In genomic region chr19:45153339-45154063, GRCh38 we compare ENCODE assay signal across 7 cellular contexts. TPM values are rescaled to one million over a fixed set of nuclear protein-coding genes. Genes with fewer than 3 reads are reported as not detected.
DNase-seq lines count a peak whose midpoint lies in the region; ATAC-seq and TF ChIP-seq lines count a peak whose summit lies in the region.

No MANE protein-coding gene starts in this region.

- peaks cover 4% of the 10 kb centered on the region; the same call in 1 of the 2 replicates for H3K36me3 Mint-ChIP-seq in HFFc6 (ENCODE audit: low read depth)
- H3K36me3 Mint-ChIP-seq in activated CD4-positive, alpha-beta memory T cell treated with anti-CD3 and anti-CD28 coated beads, Interleukin-2, amount 10 ng/mL, durations not matched to agents 7 days and 5 days (ENCODE audit: low read depth), result peaks cover 4% of the 10 kb centered on the region

- peak overlapping the region; percentile 68 for H3K27ac Mint-ChIP-seq in HFFc6
- no peak overlapping the region for H3K27ac Mint-ChIP-seq in activated CD4-positive, alpha-beta memory T cell treated with anti-CD3 and anti-CD28 coated beads, Interleukin-2, amount 10 ng/mL, durations not matched to agents 7 days and 5 days

- TF ChIP-seq CTCF in HFFc6 (IDR thresholded peaks at IDR 0.05) (no peak), epithelial cell of proximal tubule (conservative IDR thresholded peaks at IDR 0.05; ENCODE audit: low read depth, low read length) (no peak), suprapubic skin (IDR thresholded peaks at IDR 0.05) (no peak)

- no peak for ATAC-seq in GM19467 (IDR thresholded peaks at IDR 0.05; ENCODE audit: unreplicated experiment)
- ATAC-seq in GM19455 (IDR thresholded peaks at IDR 0.05; ENCODE audit: unreplicated experiment), result no peak

- CTCF ChIA-PET in activated CD4-positive, alpha-beta memory T cell treated with anti-CD3 and anti-CD28 coated beads, Interleukin-2, amount 10 ng/mL, durations not matched to agents 7 days and 5 days (lab: Charles Lee), result interaction anchor here (0.6 to 3.3 kb wide), 5 partner anchors 11 to 184 kb away, joined by 3 to 9 read pairs (median 4); partner anchors contain the start of genes BLOC1S3 and TRAPPC6A

- H3K4me1 ChIP-seq in mucosa of rectum (ENCODE audit: control insufficient read depth in 2 of 2, insufficient read depth in 2 of 2, low read length in 2 of 2), result peaks cover 16 to 25% of the 10 kb centered on the region in 2 donors
- peaks cover 59% of the 10 kb centered on the region for H3K4me1 ChIP-seq in suprapubic skin

- H3K9me3 ChIP-seq in mucosa of rectum (ENCODE audit: control insufficient read depth in 2 of 2, low read length in 2 of 2) (no peaks in the 10 kb centered on the region), suprapubic skin (no peaks in the 10 kb centered on the region)

- no peaks in the 10 kb centered on the region for H3K9me3 Mint-ChIP-seq in HFFc6
- H3K9me3 Mint-ChIP-seq in activated CD4-positive, alpha-beta memory T cell treated with anti-CD3 and anti-CD28 coated beads, Interleukin-2, amount 10 ng/mL, durations not matched to agents 7 days and 5 days, result peaks cover 2% of the 10 kb centered on the region

- H3K27me3 Mint-ChIP-seq in HFFc6 (ENCODE audit: insufficient read depth), result peaks cover 13% of the 10 kb centered on the region
- peaks cover 33% of the 10 kb centered on the region for H3K27me3 Mint-ChIP-seq in activated CD4-positive, alpha-beta memory T cell treated with anti-CD3 and anti-CD28 coated beads, Interleukin-2, amount 10 ng/mL, durations not matched to agents 7 days and 5 days

- H3K27me3 ChIP-seq in mucosa of rectum (ENCODE audit: control insufficient read depth in 2 of 2, insufficient read depth in 2 of 2, low read length in 2 of 2) (peaks cover 16 to 40% of the 10 kb centered on the region in 2 donors), suprapubic skin (peaks cover 15% of the 10 kb centered on the region)

- TF ChIP-seq EP300 in suprapubic skin (IDR thresholded peaks at IDR 0.05), result no peak

- DNase-seq in HFFc6 (no peak), epithelial cell of proximal tubule (ENCODE audit: low read depth) (no peak), suprapubic skin (ENCODE audit: low spot score in 2 of 2) (no peak)
- DNase-seq in activated CD4-positive, alpha-beta memory T cell treated with anti-CD3 and anti-CD28 coated beads, Interleukin-2, amount 10 ng/mL, durations not matched to agents 7 days and 5 days, result peak; percentile 40

- peaks cover 11% of the 10 kb centered on the region for H3K4me1 Mint-ChIP-seq in HFFc6 (ENCODE audit: low read depth)
- H3K4me1 Mint-ChIP-seq in activated CD4-positive, alpha-beta memory T cell treated with anti-CD3 and anti-CD28 coated beads, Interleukin-2, amount 10 ng/mL, durations not matched to agents 7 days and 5 days, result peaks cover 29% of the 10 kb centered on the region

- no peak overlapping the region for H3K27ac ChIP-seq in mucosa of rectum (ENCODE audit: low read depth in 2 of 2, low read length in 2 of 2)
- peak overlapping the region; percentile 8 for H3K27ac ChIP-seq in suprapubic skin

- no peak overlapping the region for H3K9ac ChIP-seq in mucosa of rectum (ENCODE audit: low read depth in 1 of 2, low read length in 2 of 2)

- peak overlapping the region; percentile 12 for H3K4me3 Mint-ChIP-seq in HFFc6
- peak overlapping the region; percentile 49 for H3K4me3 Mint-ChIP-seq in activated CD4-positive, alpha-beta memory T cell treated with anti-CD3 and anti-CD28 coated beads, Interleukin-2, amount 10 ng/mL, durations not matched to agents 7 days and 5 days

- H3K36me3 ChIP-seq in mucosa of rectum (ENCODE audit: control insufficient read depth in 2 of 2, insufficient read depth in 2 of 2, low read length in 2 of 2) (no peaks in the 10 kb centered on the region), suprapubic skin (peaks cover under 1% of the 10 kb centered on the region)

- peak in 1 of 2 donors; percentile 6 for TF ChIP-seq POLR2A in suprapubic skin (IDR thresholded peaks at IDR 0.05)

- 5% methylated on average over 16 of the region's 69 CpGs for WGBS in suprapubic skin

- POLR2A ChIA-PET in activated CD4-positive, alpha-beta memory T cell treated with anti-CD3 and anti-CD28 coated beads, Interleukin-2, amount 10 ng/mL, durations not matched to agents 7 days and 5 days (lab: Charles Lee), result interaction anchor here (0.9 to 3.3 kb wide), 6 partner anchors 11 to 115 kb away, joined by 3 to 20 read pairs (median 4); partner anchors contain the start of genes BLOC1S3, CLASRP and TRAPPC6A

- H3K4me3 ChIP-seq in epithelial cell of proximal tubule (ENCODE audit: low read depth, low read length) (peak overlapping the region; percentile 30), mucosa of rectum (ENCODE audit: low read length in 2 of 2) (peak overlapping the region; percentile 14 to 48), suprapubic skin (peak overlapping the region; percentile 38)

RNA-seq across cellular contexts. Expression of gene NKPD1, which starts 7.3 kb away (rescaled TPM):
- total RNA-seq in HFFc6 (2021; fragmentation: NEBNext Ultra II Directional; extraction: Animal tissue kit (Norgen Biotek cat#: 25700)), result under 1 TPM in 5 of 6 experiments, not detected in 1; 0.07 to 0.17 (median 0.07) TPM
- total RNA-seq in activated CD4-positive, alpha-beta memory T cell treated with anti-CD3 and anti-CD28 coated beads, Interleukin-2, amount 10 ng/mL, durations not matched to agents 7 days and 5 days, result under 1 TPM; 0.10 to 0.15 TPM
- 0.29 TPM in 1 of 2 replicates, not detected in the other for total RNA-seq in epithelial cell of proximal tubule
- 10 to 100 TPM; 22.4 to 60.4 (median 51.1) TPM for total RNA-seq in suprapubic skin

RNA-seq across cellular contexts. Expression of gene TRAPPC6A, which starts 24.5 kb away (rescaled TPM):
- 1 to 10 TPM; 3.5 to 6.9 (median 5.2) TPM for total RNA-seq in HFFc6 (2021; fragmentation: NEBNext Ultra II Directional; extraction: Animal tissue kit (Norgen Biotek cat#: 25700))
- total RNA-seq in activated CD4-positive, alpha-beta memory T cell treated with anti-CD3 and anti-CD28 coated beads, Interleukin-2, amount 10 ng/mL, durations not matched to agents 7 days and 5 days, result 10 to 100 TPM; 64.4 to 65.0 TPM
- total RNA-seq in epithelial cell of proximal tubule, result 9.5 and 16.5 TPM in 2 replicates
- 10 to 100 TPM; 55.9 to 82.3 (median 71.8) TPM for total RNA-seq in suprapubic skin

RNA-seq across cellular contexts. Expression of gene BLOC1S3, which starts 25.1 kb away (rescaled TPM):
- total RNA-seq in HFFc6 (2021; fragmentation: NEBNext Ultra II Directional; extraction: Animal tissue kit (Norgen Biotek cat#: 25700)), result 10 to 100 TPM; 10.5 to 14.2 (median 12.2) TPM
- 10 to 100 TPM; 16.3 to 20.4 TPM for total RNA-seq in activated CD4-positive, alpha-beta memory T cell treated with anti-CD3 and anti-CD28 coated beads, Interleukin-2, amount 10 ng/mL, durations not matched to agents 7 days and 5 days
- total RNA-seq in epithelial cell of proximal tubule (5.4 and 11.5 TPM in 2 replicates), suprapubic skin (10 to 100 TPM; 15.3 to 20.1 (median 15.9) TPM)

Comparison
In these comparisons a context has a peak if more than half of its experiments do, and no peak if none do; other contexts are left out.
1. RNA of gene NKPD1, which starts 7.3 kb away (total RNA-seq): 22.4 to 60.4 TPM in suprapubic skin; 0.10 to 0.15 TPM in activated CD4-positive, alpha-beta memory T cell treated with anti-CD3 and anti-CD28 coated beads, Interleukin-2, amount 10 ng/mL, durations not matched to agents 7 days and 5 days, 0.07 to 0.17 TPM in HFFc6 and 0.29 TPM in epithelial cell of proximal tubule; every median in the first group is over 10 times any median in the second.
2. Peak in every context shown above with its lines, with median percentiles within 50 percentile points of each other: H3K4me3 ChIP-seq.